In genomic region chr12:41981758-41982157, GRCh38 we compare ENCODE assay signal across 1 cellular context.
TF ChIP-seq lines count a peak whose summit lies in the region.

No MANE protein-coding gene starts in this region.

TF ChIP-seq in GM23338, 12 proteins besides CTCF, POLR2A, EP300 and RAD21 (continued from another document):
- TF ChIP-seq STAT1 (IDR thresholded peaks at IDR 0.05; ENCODE audit: unreplicated experiment) (no peak), ZNF331 (CRISPR knock-in tag; IDR thresholded peaks at IDR 0.05; ENCODE audit: low read depth) (no peak), NANOG (IDR thresholded peaks at IDR 0.05; ENCODE audit: borderline replicate concordance) (no peak)
